12 cellular contexts compared by ENCODE assay signal in genomic region chr19:14473073-14473790, GRCh38. TPM values are rescaled to one million over a fixed set of nuclear protein-coding genes. Genes with fewer than 3 reads are reported as not detected.
DNase-seq lines count a peak whose midpoint lies in the region; ATAC-seq, FAIRE-seq and TF ChIP-seq lines count a peak whose summit lies in the region.
"Had no signal": no experiment of that assay in that cellular context is flagged by ENCODE, and none has a peak within 500 bp of the region (broad histone marks: within the 10 kb centered on the region; RNA-seq: fewer than 3 reads in every experiment).

No MANE protein-coding gene starts in this region.

- no peak overlapping the region for H3K9ac ChIP-seq in neural progenitor cell

- no peaks in the 10 kb centered on the region for H3K36me3 ChIP-seq in neural progenitor cell

- peak overlapping the region in 1 of 2 donors; percentile 4 for H3K27ac Mint-ChIP-seq in effector memory CD8-positive, alpha-beta T cell
- H3K27ac Mint-ChIP-seq in neural progenitor cell = no peak overlapping the region

- DNase-seq in GM03348 (ENCODE audit: low spot score) (peak; percentile 33), HTR-8/SVneo (ENCODE audit: insufficient read length, low spot score) (no peak), neural progenitor cell (ENCODE audit: low spot score) (no peak), NCI-H2081 (lab: John Stamatoyannopoulos, UW) (no peak), COLO829 (ENCODE audit: low spot score) (no peak)
- DNase-seq in effector memory CD8-positive, alpha-beta T cell = no peak

- peaks cover 25 to 33% of the 10 kb centered on the region in 2 donors for H3K4me1 Mint-ChIP-seq in effector memory CD8-positive, alpha-beta T cell (ENCODE audit: low read depth in 2 of 2)
- H3K4me1 Mint-ChIP-seq in neural progenitor cell = peaks cover 19% of the 10 kb centered on the region

- TF ChIP-seq CTCF in neural progenitor cell (IDR thresholded peaks at IDR 0.05) = no peak

- H3F3A ChIP-seq in neural progenitor cell (ENCODE audit: low read depth) = peaks cover 18% of the 10 kb centered on the region

- peaks cover 10% of the 10 kb centered on the region for H4K20me1 ChIP-seq in neural progenitor cell (ENCODE audit: low read depth)

- peaks cover 4% of the 10 kb centered on the region for H3K27me3 ChIP-seq in neural progenitor cell
- H3K27me3 ChIP-seq: testis had no signal

- no peak for ATAC-seq in effector memory CD8-positive, alpha-beta T cell (replicated peaks)
- ATAC-seq in HG03139 (IDR thresholded peaks at IDR 0.05; ENCODE audit: unreplicated experiment) = no peak
- no peak for ATAC-seq in GM18517 (IDR thresholded peaks at IDR 0.05; ENCODE audit: unreplicated experiment)

- H3K4me3 Mint-ChIP-seq in effector memory CD8-positive, alpha-beta T cell = peak overlapping the region; percentile 57 to 68
- H3K4me3 Mint-ChIP-seq in neural progenitor cell = peak overlapping the region; percentile 71
- H3K4me3 Mint-ChIP-seq: neural crest cell had no signal

- peak overlapping the region; percentile 87 for H3K4me2 ChIP-seq in neural progenitor cell

- H3K79me2 ChIP-seq in neural progenitor cell (ENCODE audit: low read depth) = no peaks in the 10 kb centered on the region

- H3K4me1 ChIP-seq in neural progenitor cell = peaks cover 20% of the 10 kb centered on the region

- H3K9me3 Mint-ChIP-seq in effector memory CD8-positive, alpha-beta T cell = no peaks in the 10 kb centered on the region
- H3K9me3 Mint-ChIP-seq in neural progenitor cell = no peaks in the 10 kb centered on the region
- H3K9me3 Mint-ChIP-seq: IgD-negative memory B cell, neural crest cell had no signal

- no peaks in the 10 kb centered on the region for H3K9me3 ChIP-seq in neural progenitor cell (ENCODE audit: low read depth)
- H3K9me3 ChIP-seq: testis had no signal

- H3K4me3 ChIP-seq in neural progenitor cell = peak overlapping the region; percentile 51

- H3K27me3 Mint-ChIP-seq in effector memory CD8-positive, alpha-beta T cell = peaks cover 21 to 45% of the 10 kb centered on the region in 2 donors
- H3K27me3 Mint-ChIP-seq in neural progenitor cell (ENCODE audit: insufficient read depth, low read depth) = peaks cover 11% of the 10 kb centered on the region

- no peak overlapping the region for H2AFZ ChIP-seq in neural progenitor cell (replicated peaks)

- H3K27ac ChIP-seq in neural progenitor cell = no peak overlapping the region
- H3K27ac ChIP-seq: SK-N-MC, testis had no signal

- H3K36me3 Mint-ChIP-seq in effector memory CD8-positive, alpha-beta T cell (ENCODE audit: insufficient read depth) = peaks cover 25% of the 10 kb centered on the region
- H3K36me3 Mint-ChIP-seq in neural progenitor cell = peaks cover 5% of the 10 kb centered on the region

- peak; percentile 48 for FAIRE-seq in HTR-8/SVneo (lab: Jason Lieb, UNC)

RNA-seq across cellular contexts. Expression of gene PTGER1, which starts 1.9 kb away (rescaled TPM):
- not detected in 2 replicates for total RNA-seq in neural progenitor cell (ENCODE audit: low replicate concordance)

RNA-seq across cellular contexts. Expression of gene GIPC1, which starts 22.7 kb away (rescaled TPM):
- total RNA-seq in neural progenitor cell (ENCODE audit: low replicate concordance) = 23.6 and 83.6 TPM in 2 replicates

RNA-seq across cellular contexts. Expression of gene PKN1, which starts 40.1 kb away (rescaled TPM):
- 29.0 and 98.6 TPM in 2 replicates for total RNA-seq in neural progenitor cell (ENCODE audit: low replicate concordance)

RNA-seq across cellular contexts. Expression of gene DNAJB1, which starts 45.0 kb away (rescaled TPM):
- 61.4 and 61.9 TPM in 2 replicates for total RNA-seq in neural progenitor cell (ENCODE audit: low replicate concordance)

RNA-seq across cellular contexts. Expression of gene DDX39A, which starts 54.1 kb away (rescaled TPM):
- 38.6 and 92.0 TPM in 2 replicates for total RNA-seq in neural progenitor cell (ENCODE audit: low replicate concordance)
